ENCODE assay signal across 25 cellular contexts in genomic region chr14:93707475-93707874, GRCh38.
"Had no signal": no experiment of that assay in that cellular context is flagged by ENCODE, and none has a peak within 500 bp of the region (broad histone marks: within the 10 kb centered on the region; RNA-seq: fewer than 3 reads in every experiment).

No MANE protein-coding gene starts in this region.

- ATAC-seq: effector memory CD8-positive, alpha-beta T cell; gastrocnemius medialis; left lung; mucosa of descending colon; natural killer cell treated with Interleukin-12 subunit alpha and Interleukin-12 subunit beta and Interleukin-15 and Interleukin-18, amount 100 ng/mL, for 72 hours; pancreas; right lobe of liver; stimulated activated naive B cell treated with anti-CD40 and anti-IgM and Interleukin-4, amounts not matched to agents 10 μg/mL and 1 μg/mL and 100 μg/mL, for 72 hours had no signal

- H3K9me3 Mint-ChIP-seq: effector memory CD8-positive, alpha-beta T cell; mesothelial cell of epicardium; natural killer cell treated with Interleukin-12 subunit alpha and Interleukin-12 subunit beta and Interleukin-15 and Interleukin-18, amount 100 ng/mL, for 72 hours; neural crest cell; stimulated activated naive B cell treated with anti-CD40 and anti-IgM and Interleukin-4, amounts not matched to agents 10 μg/mL and 1 μg/mL and 100 μg/mL, for 72 hours; stimulated activated naive CD8-positive, alpha-beta T cell treated with anti-CD3 and anti-CD28 coated beads, Interleukin-15, Interleukin-2, amounts not matched to agents 100 ng/mL and 50 ng/mL, for 24 hours had no signal

- H3K4me1 ChIP-seq: gastrocnemius medialis, left lung, pancreas, right lobe of liver, upper lobe of left lung had no signal

- H3K27ac Mint-ChIP-seq: effector memory CD8-positive, alpha-beta T cell; mesothelial cell of epicardium; naive B cell; natural killer cell treated with Interleukin-12 subunit alpha and Interleukin-12 subunit beta and Interleukin-15 and Interleukin-18, amount 100 ng/mL, for 72 hours; stimulated activated naive B cell treated with anti-CD40 and anti-IgM and Interleukin-4, amounts not matched to agents 10 μg/mL and 1 μg/mL and 100 μg/mL, for 72 hours; stimulated activated naive CD8-positive, alpha-beta T cell treated with anti-CD3 and anti-CD28 coated beads, Interleukin-15, Interleukin-2, amounts not matched to agents 100 ng/mL and 50 ng/mL, for 24 hours had no signal

- DNase-seq: cortex of kidney; effector memory CD8-positive, alpha-beta T cell; erythroblast; foreskin fibroblast; gastrocnemius medialis; kidney; left lung; mesenchymal stem cell; naive B cell; pancreas; retina; right lobe of liver; small intestine; stimulated activated CD4-positive, alpha-beta T cell treated with anti-CD3 and anti-CD28 coated beads, Interleukin-15, amount 100 ng/mL, for 24 hours; stimulated activated CD4-positive, alpha-beta T cell treated with anti-CD3 and anti-CD28 coated beads, Interleukin-2, amount 100 ng/mL, for 48 hours; stimulated activated naive B cell treated with anti-CD40 and anti-IgM and Interleukin-4, amounts not matched to agents 10 μg/mL and 1 μg/mL and 100 μg/mL, for 72 hours; upper lobe of left lung had no signal

- H3K4me3 Mint-ChIP-seq: effector memory CD8-positive, alpha-beta T cell; mesothelial cell of epicardium; naive B cell; natural killer cell treated with Interleukin-12 subunit alpha and Interleukin-12 subunit beta and Interleukin-15 and Interleukin-18, amount 100 ng/mL, for 72 hours; neural crest cell; stimulated activated naive B cell treated with anti-CD40 and anti-IgM and Interleukin-4, amounts not matched to agents 10 μg/mL and 1 μg/mL and 100 μg/mL, for 72 hours; stimulated activated naive CD8-positive, alpha-beta T cell treated with anti-CD3 and anti-CD28 coated beads, Interleukin-15, Interleukin-2, amounts not matched to agents 100 ng/mL and 50 ng/mL, for 24 hours had no signal

- H3K36me3 Mint-ChIP-seq: mesothelial cell of epicardium; naive B cell; natural killer cell treated with Interleukin-12 subunit alpha and Interleukin-12 subunit beta and Interleukin-15 and Interleukin-18, amount 100 ng/mL, for 72 hours; stimulated activated naive B cell treated with anti-CD40 and anti-IgM and Interleukin-4, amounts not matched to agents 10 μg/mL and 1 μg/mL and 100 μg/mL, for 72 hours had no signal

- H3K4me1 Mint-ChIP-seq: mesothelial cell of epicardium; naive B cell; stimulated activated naive B cell treated with anti-CD40 and anti-IgM and Interleukin-4, amounts not matched to agents 10 μg/mL and 1 μg/mL and 100 μg/mL, for 72 hours had no signal

- H3K36me3 ChIP-seq: gastrocnemius medialis, left lung, neutrophil, pancreas, right lobe of liver, thoracic aorta, tibial nerve, upper lobe of left lung had no signal

- H3K4me3 ChIP-seq: gastrocnemius medialis, left lung, mucosa of descending colon, pancreas, right lobe of liver, thoracic aorta, tibial nerve, upper lobe of left lung had no signal

- H3K27ac ChIP-seq: gastrocnemius medialis, left lung, neutrophil, pancreas, right lobe of liver, thoracic aorta, tibial nerve, upper lobe of left lung had no signal

- H3K27me3 ChIP-seq: neutrophil, pancreas, right lobe of liver, tibial nerve, upper lobe of left lung had no signal

- H3K9me3 ChIP-seq: gastrocnemius medialis, left lung, mucosa of descending colon, neutrophil, pancreas, right lobe of liver, thoracic aorta, tibial nerve, upper lobe of left lung had no signal
